ENCODE assay signal across 9 cellular contexts in the genomic region with DNA sequence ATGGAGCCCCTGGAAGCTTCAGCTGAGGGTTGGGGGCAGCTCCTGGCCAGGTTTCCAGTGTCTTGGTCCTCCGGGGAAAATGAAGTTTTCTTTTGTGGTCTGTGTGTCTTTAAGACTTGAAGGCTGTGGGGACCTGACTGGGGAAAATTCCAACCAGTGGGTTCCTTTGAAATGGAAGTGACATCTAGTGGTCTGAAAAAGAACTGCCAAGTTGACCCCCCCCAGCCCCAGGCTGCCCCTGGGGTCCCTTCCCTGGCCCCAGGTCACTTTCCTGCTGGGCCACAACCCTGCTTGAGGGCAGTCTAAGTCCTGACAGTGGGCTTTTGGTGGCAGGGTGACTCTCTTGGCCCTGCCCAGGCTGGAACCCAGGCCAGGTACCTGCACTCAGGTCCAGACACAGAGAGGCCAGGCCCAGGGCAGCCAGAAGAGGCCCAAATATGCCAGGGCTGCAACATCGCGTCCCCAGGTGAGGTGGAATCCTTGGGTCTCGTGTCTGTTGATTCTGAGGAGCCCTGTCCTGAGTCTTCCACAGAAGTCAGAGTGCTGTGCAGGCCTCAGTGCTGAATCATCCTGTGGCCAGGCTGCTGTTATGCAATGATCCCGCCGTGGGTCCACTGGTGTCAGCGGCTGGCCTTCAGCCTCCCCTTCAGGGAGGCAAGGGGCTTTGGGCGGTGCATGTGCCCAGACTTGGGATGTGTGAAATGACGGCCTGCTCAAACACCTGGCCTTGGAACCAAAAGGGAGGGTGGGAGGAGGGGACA.
A peak's percentile ranks its signal among the peaks of the same experiment; 100 is the strongest.
DNase-seq lines count a peak whose midpoint lies in the region; ATAC-seq and TF ChIP-seq lines count a peak whose summit lies in the region.
"Had no signal": no experiment of that assay in that cellular context is flagged by ENCODE, and none has a peak within 500 bp of the region (broad histone marks: within the 10 kb centered on the region; RNA-seq: fewer than 3 reads in every experiment).

No MANE protein-coding gene starts in this region.

- no peak overlapping the region for H3K4me3 Mint-ChIP-seq in activated naive CD8-positive, alpha-beta T cell treated with anti-CD3 and anti-CD28 coated beads, Interleukin-2, amount 50 U/mL, for 24 hours
- H3K4me3 Mint-ChIP-seq: activated B cell treated with CpG ODN at 0.5 μM for 24 hours had no signal

- no peaks in the 10 kb centered on the region for H3K36me3 ChIP-seq in testis (ENCODE audit: low read depth, missing control alignments)

- H3K9me3 ChIP-seq in testis = no peaks in the 10 kb centered on the region

- intact Hi-C loops in testis (cut with DNase I; ENCODE audit: low total_unique reads) = no loop called here

- TF ChIP-seq CTCF in testis (IDR thresholded peaks at IDR 0.05) = peak in 2 of 3 experiments; percentile 12 to 22

- H3K27ac Mint-ChIP-seq in activated naive CD8-positive, alpha-beta T cell treated with anti-CD3 and anti-CD28 coated beads, Interleukin-2, amount 50 U/mL, for 24 hours = no peak overlapping the region
- H3K27ac Mint-ChIP-seq: activated B cell treated with CpG ODN at 0.5 μM for 24 hours had no signal

- H3K4me3 ChIP-seq in testis = no peak overlapping the region

- no peaks in the 10 kb centered on the region for H3K9me3 Mint-ChIP-seq in activated naive CD8-positive, alpha-beta T cell treated with anti-CD3 and anti-CD28 coated beads, Interleukin-2, amount 50 U/mL, for 24 hours
- H3K9me3 Mint-ChIP-seq: activated B cell treated with CpG ODN at 0.5 μM for 24 hours had no signal

- DNase-seq in G401 (ENCODE audit: low spot score) (peak; percentile 7), Kasumi-1 (lab: John Stamatoyannopoulos, UW) (peak; percentile 39 to 64), iPS-NIHi11 (ENCODE audit: low spot score) (peak; percentile 76), testis (peak; percentile 30), foreskin melanocyte (no peak)
- peak; percentile 7 for DNase-seq in activated naive CD8-positive, alpha-beta T cell treated with anti-CD3 and anti-CD28 coated beads, Interleukin-2, amount 50 U/mL, for 24 hours
- no peak for DNase-seq in stimulated activated CD4-positive, alpha-beta T cell treated with anti-CD3 and anti-CD28 coated beads, Interleukin-4, amount 100 ng/mL, for 24 hours
- DNase-seq: activated B cell treated with CpG ODN at 0.5 μM for 24 hours had no signal

- H3K36me3 Mint-ChIP-seq in activated naive CD8-positive, alpha-beta T cell treated with anti-CD3 and anti-CD28 coated beads, Interleukin-2, amount 50 U/mL, for 24 hours (ENCODE audit: low read depth) = no peaks in the 10 kb centered on the region

- no peaks in the 10 kb centered on the region for H3K4me1 Mint-ChIP-seq in activated naive CD8-positive, alpha-beta T cell treated with anti-CD3 and anti-CD28 coated beads, Interleukin-2, amount 50 U/mL, for 24 hours
- H3K4me1 Mint-ChIP-seq: activated B cell treated with CpG ODN at 0.5 μM for 24 hours had no signal

- H3K27me3 Mint-ChIP-seq in activated naive CD8-positive, alpha-beta T cell treated with anti-CD3 and anti-CD28 coated beads, Interleukin-2, amount 50 U/mL, for 24 hours = no peaks in the 10 kb centered on the region

- no peak overlapping the region for H3K27ac ChIP-seq in testis

- in situ Hi-C loops in G401 (cut with HindIII; ENCODE audit: low sequenced_read_pairs) = no loop called here

- WGBS in testis, 2 donors = 73 to 76% methylated on average over 5 to 9 of the region's 9 CpGs

- H3K27me3 ChIP-seq in testis = no peaks in the 10 kb centered on the region

- no peak for TF ChIP-seq POLR2A in testis (IDR thresholded peaks at IDR 0.05)

- H3K4me1 ChIP-seq in testis = no peaks in the 10 kb centered on the region

- peak; percentile 31 for ATAC-seq in activated naive CD8-positive, alpha-beta T cell treated with anti-CD3 and anti-CD28 coated beads, Interleukin-2, amount 50 U/mL, for 24 hours
- no peak for ATAC-seq in GM19351 (IDR thresholded peaks at IDR 0.05; ENCODE audit: unreplicated experiment)

Comparison
In these comparisons a context has a peak if more than half of its experiments do, and no peak if none do; other contexts are left out.
1. DNase-seq: peak in G401 (single experiment), Kasumi-1 (2 of 2), activated naive CD8-positive, alpha-beta T cell treated with anti-CD3 and anti-CD28 coated beads, Interleukin-2, amount 50 U/mL, for 24 hours (single experiment), iPS-NIHi11 (single experiment) and testis (single experiment); none in stimulated activated CD4-positive, alpha-beta T cell treated with anti-CD3 and anti-CD28 coated beads, Interleukin-4, amount 100 ng/mL, for 24 hours (single experiment) and foreskin melanocyte (single experiment).